In genomic region chr3:172125963-172126403, GRCh38 we compare ENCODE assay signal across 8 cellular contexts.
DNase-seq lines count a peak whose midpoint lies in the region; ATAC-seq and TF ChIP-seq lines count a peak whose summit lies in the region.
"Had no signal": no experiment of that assay in that cellular context is flagged by ENCODE, and none has a peak within 500 bp of the region (broad histone marks: within the 10 kb centered on the region; RNA-seq: fewer than 3 reads in every experiment).

No MANE protein-coding gene starts in this region.

- in situ Hi-C loops in IMR-90 (cut with MboI; ENCODE audit: low sequenced_read_pairs) = no loop called here

- H3K4me3 ChIP-seq in IMR-90 (ENCODE audit: insufficient read depth, low read depth, low read length) (no peak overlapping the region), colonic mucosa (no peak overlapping the region), right lobe of liver (no peak overlapping the region), subcutaneous abdominal adipose tissue (ENCODE audit: low read depth in 1 of 5, low read length in 5 of 5) (no peak overlapping the region)
- H3K4me3 ChIP-seq: GM12878 had no signal

- H2BK15ac ChIP-seq in IMR-90 (ENCODE audit: low read depth, low read length) = no peak overlapping the region

- dilution Hi-C loops in IMR-90 (cut with HindIII; ENCODE audit: low sequenced_read_pairs, unreplicated experiment) = no loop called here

- H3K9ac ChIP-seq in IMR-90 (ENCODE audit: low read depth, low read length) = no peak overlapping the region
- no peak overlapping the region for H3K9ac ChIP-seq in colonic mucosa (ENCODE audit: low read depth in 2 of 2, low read length in 2 of 2)
- peak overlapping the region in 1 of 5 donors; percentile 55 for H3K9ac ChIP-seq in subcutaneous abdominal adipose tissue (ENCODE audit: low read length in 5 of 5)

- H2AK9ac ChIP-seq in IMR-90 (replicated peaks; ENCODE audit: low read depth, low read length, poor library complexity) = no peak overlapping the region

- H4K20me1 ChIP-seq in IMR-90 (ENCODE audit: insufficient read depth, low read length) = peaks cover 80% of the 10 kb centered on the region

- H3K18ac ChIP-seq in IMR-90 (ENCODE audit: low read depth, low read length) = peak overlapping the region; percentile 26; the same call in 1 of the 2 replicates

- H3K9me1 ChIP-seq in IMR-90 (ENCODE audit: insufficient read depth, low read length) = peaks cover 25% of the 10 kb centered on the region

- H3K36me3 ChIP-seq in IMR-90 (ENCODE audit: control insufficient read depth, insufficient read depth, low read length) (peaks cover 19% of the 10 kb centered on the region), colonic mucosa (no peaks in the 10 kb centered on the region), right lobe of liver (peaks cover 0 to 3% (median 0%) of the 10 kb centered on the region in 4 donors), subcutaneous abdominal adipose tissue (ENCODE audit: control insufficient read depth in 5 of 5, insufficient read depth in 5 of 5, low read length in 5 of 5) (peaks cover 7 to 20% (median 11%) of the 10 kb centered on the region in 5 donors)

- POLR2A ChIA-PET in IMR-90 (lab: Charles Lee; ENCODE audit: unreplicated experiment) = no interaction called here

- peaks cover 43 to 91% of the 10 kb centered on the region in 2 experiments for H3K79me1 ChIP-seq in IMR-90 (ENCODE audit: low read depth in 1 of 2, low read length in 2 of 2)

- WGBS in IMR-90 (ENCODE audit: extremely low coverage in 2 of 2, insufficient read length in 1 of 2), 2 experiments = 5% methylated on average over 4 of the region's 6 CpGs; no CpG with 5 or more reads in 1 of the 2 experiments
- 44% methylated on average over 5 of the region's 6 CpGs for WGBS in right lobe of liver (ENCODE audit: insufficient coverage, low coverage, low lambda C conversion rate, missing lambda C conversion rate)

- TF ChIP-seq CTCF in IMR-90 (conservative IDR thresholded peaks at IDR 0.05; ENCODE audit: low read depth, low read length) = no peak
- no peak for TF ChIP-seq CTCF in colonic mucosa (IDR thresholded peaks at IDR 0.05)
- TF ChIP-seq CTCF in right lobe of liver (IDR thresholded peaks at IDR 0.05) = no peak

- 0 out of 4 replicates have a peak overlapping the region, but pooled peaks of 1 of the 2 experiments have one; percentile 41 for H4K8ac ChIP-seq in IMR-90 (ENCODE audit: low read depth in 2 of 2, low read length in 2 of 2)

- no peak overlapping the region for H3K23ac ChIP-seq in IMR-90 (ENCODE audit: low read depth, low read length)

- no peaks in the 10 kb centered on the region for H3K9me3 ChIP-seq in IMR-90 (ENCODE audit: control insufficient read depth, insufficient read depth, low read length)
- no peaks in the 10 kb centered on the region for H3K9me3 ChIP-seq in colonic mucosa
- H3K9me3 ChIP-seq in right lobe of liver = no peaks in the 10 kb centered on the region
- no peaks in the 10 kb centered on the region for H3K9me3 ChIP-seq in subcutaneous abdominal adipose tissue (ENCODE audit: control insufficient read depth in 5 of 5, low read length in 5 of 5)

- peak; percentile 79 for DNase-seq in IMR-90
- peak; percentile 62 for DNase-seq in colonic mucosa
- DNase-seq in right lobe of liver = no peak
- no peak for DNase-seq in COR-L47 (lab: John Stamatoyannopoulos, UW)

- H2BK5ac ChIP-seq in IMR-90 (ENCODE audit: low read depth, low read length, poor library complexity, severe bottlenecking) = peak overlapping the region; percentile 3

- BruUV-seq in IMR-90 (replicated peaks; lab: Mats Ljungman, UMichigan) = no TSS peak

- H2AFZ ChIP-seq in IMR-90 (replicated peaks; ENCODE audit: low read length, poor library complexity) = peak overlapping the region; percentile 17

- H4K5ac ChIP-seq in IMR-90 (ENCODE audit: low read depth, low read length) = no peak overlapping the region

- CTCF ChIA-PET in IMR-90 (lab: Yijun Ruan, JAX) = no interaction called here

- no peak overlapping the region for H3K56ac ChIP-seq in IMR-90 (ENCODE audit: extremely low read depth, insufficient read depth, low read length)

- ATAC-seq in IMR-90 (ENCODE audit: low read depth) (peak; percentile 44), right lobe of liver (peak in 3 of 4 donors; percentile 6 to 40 (median 23)), GM18517 (IDR thresholded peaks at IDR 0.05; ENCODE audit: unreplicated experiment) (no peak), HG02588 (IDR thresholded peaks at IDR 0.05; ENCODE audit: unreplicated experiment) (no peak)
- ATAC-seq: GM12878 had no signal

- H3K4me1 ChIP-seq in IMR-90 (ENCODE audit: control insufficient read depth, insufficient read depth, low read length) = peaks cover 33% of the 10 kb centered on the region
- no peaks in the 10 kb centered on the region for H3K4me1 ChIP-seq in colonic mucosa
- H3K4me1 ChIP-seq in right lobe of liver = peaks cover 0 to 51% (median 20%) of the 10 kb centered on the region in 4 donors
- H3K4me1 ChIP-seq in subcutaneous abdominal adipose tissue (ENCODE audit: control insufficient read depth in 5 of 5, insufficient read depth in 5 of 5, low read length in 5 of 5) = peaks cover 7 to 62% (median 48%) of the 10 kb centered on the region in 5 donors

- 0 out of 2 replicates have a peak overlapping the region, but pooled peaks have one; percentile 3 for H2BK120ac ChIP-seq in IMR-90 (ENCODE audit: low read depth, low read length)

- H3K27ac ChIP-seq in IMR-90 (ENCODE audit: insufficient read depth, low read length) = peak overlapping the region; percentile 3; the same call in 1 of the 2 replicates
- H3K27ac ChIP-seq in colonic mucosa = peak overlapping the region; percentile 6
- H3K27ac ChIP-seq in right lobe of liver = peak overlapping the region in 2 of 3 donors; percentile 69 to 91
- peak overlapping the region; percentile 89 for H3K27ac ChIP-seq in subcutaneous abdominal adipose tissue (ENCODE audit: low read depth, low read length)

- TF ChIP-seq POLR2A in IMR-90 (IDR thresholded peaks at IDR 0.05; ENCODE audit: low read depth, low read length) (no peak), right lobe of liver (IDR thresholded peaks at IDR 0.05) (no peak)

- H4K91ac ChIP-seq in IMR-90 (ENCODE audit: insufficient read depth, low read depth, low read length) = no peak overlapping the region

- H3K4ac ChIP-seq in IMR-90 (ENCODE audit: low read depth, low read length) = peak overlapping the region; percentile 12; the same call in 1 of the 2 replicates

- H3K14ac ChIP-seq in IMR-90 (replicated peaks; ENCODE audit: low read depth, low read length) = no peak overlapping the region; the same call in 1 of the 2 replicates

- intact Hi-C loops in IMR-90 (cut with micrococcal nuclease) (no loop called here), colonic mucosa (cut with DNase I) (no loop called here), right lobe of liver (cut with DNase I) (no loop called here)

- no peak for TF ChIP-seq RAD21 in IMR-90 (IDR thresholded peaks at IDR 0.05; ENCODE audit: low read length)

- H2AK5ac ChIP-seq in IMR-90 (ENCODE audit: low read depth, low read length) = peak overlapping the region; percentile 21; the same call in 1 of the 2 replicates

- peak overlapping the region; percentile 8; the same call in 1 of the 2 replicates for H2BK20ac ChIP-seq in IMR-90 (ENCODE audit: low read depth, low read length)

- H3K4me2 ChIP-seq in IMR-90 (ENCODE audit: low read depth, low read length) = peak overlapping the region; percentile 1; the same call in 1 of the 2 replicates

- H3K27me3 ChIP-seq in IMR-90 (ENCODE audit: control insufficient read depth, insufficient read depth, low read length) (no peaks in the 10 kb centered on the region), colonic mucosa (no peaks in the 10 kb centered on the region), right lobe of liver (no peaks in the 10 kb centered on the region), subcutaneous abdominal adipose tissue (ENCODE audit: control insufficient read depth in 5 of 5, insufficient read depth in 4 of 5, low read length in 5 of 5) (no peaks in the 10 kb centered on the region)

TF ChIP-seq in IMR-90, 13 proteins besides CTCF, POLR2A, EP300 and RAD21:
- no peak for TF ChIP-seq BHLHE40 (IDR thresholded peaks at IDR 0.05; ENCODE audit: low read depth, low read length)
- TF ChIP-seq NFE2L2 (IDR thresholded peaks at IDR 0.05; ENCODE audit: low read depth, low read length) = no peak
- peak; percentile 6; the same call in 1 of the 2 replicates for TF ChIP-seq SMC3 (IDR thresholded peaks at IDR 0.05; ENCODE audit: low read depth, low read length)
- TF ChIP-seq CHD1 (IDR thresholded peaks at IDR 0.05; ENCODE audit: low read depth, low read length) = no peak
TF ChIP-seq in IMR-90: peak in this region for 1.

Comparison
In these comparisons a context has a peak if more than half of its experiments do, and no peak if none do; other contexts are left out.
1. ATAC-seq: peak in IMR-90 (single experiment) and right lobe of liver (3 of 4); none in GM18517 (single experiment) and HG02588 (single experiment).
2. DNase-seq: peak in IMR-90 (single experiment) and colonic mucosa (single experiment); none in right lobe of liver (0 of 3) and COR-L47 (single experiment).
3. H3K27ac ChIP-seq: peak in every context shown above with its lines; median percentile 89 in subcutaneous abdominal adipose tissue; 80 in right lobe of liver; 6 in colonic mucosa; 3 in IMR-90.